Comparison of ENCODE assay signal across 8 cellular contexts in genomic region chr13:41457589-41458186, GRCh38. TPM values are rescaled to one million over a fixed set of nuclear protein-coding genes. Genes with fewer than 3 reads are reported as not detected.
DNase-seq lines count a peak whose midpoint lies in the region; ATAC-seq and TF ChIP-seq lines count a peak whose summit lies in the region.

No MANE protein-coding gene starts in this region.

- peaks cover 40% of the 10 kb centered on the region for H3K79me2 ChIP-seq in SU-DHL-6 (ENCODE audit: insufficient read depth, low read length)

- peak overlapping the region; percentile 75 for H3K4me3 ChIP-seq in GM12875 (ENCODE audit: low read depth, low read length)
- peak overlapping the region; percentile 85 for H3K4me3 ChIP-seq in SU-DHL-6 (ENCODE audit: insufficient read depth, low read length, poor library complexity, severe bottlenecking)
- H3K4me3 ChIP-seq in thoracic aorta = peak overlapping the region; percentile 92

- peaks cover 10% of the 10 kb centered on the region for H3K27me3 Mint-ChIP-seq in memory B cell

- peak overlapping the region; percentile 98 for H3K4me2 ChIP-seq in SU-DHL-6 (ENCODE audit: low read depth, low read length, poor library complexity, severe bottlenecking)

- H3K9me3 ChIP-seq in SU-DHL-6 (ENCODE audit: insufficient read depth, low read length) = no peaks in the 10 kb centered on the region
- no peaks in the 10 kb centered on the region for H3K9me3 ChIP-seq in thoracic aorta

- DNase-seq in central memory CD4-positive, alpha-beta T cell = peak; percentile 41
- DNase-seq in memory B cell (ENCODE audit: low spot score in 2 of 2) (peak; percentile 32 to 56), thoracic aorta (ENCODE audit: low spot score) (no peak), KBM-7 (no peak), COR-L47 (lab: John Stamatoyannopoulos, UW) (no peak)

- H3K27ac Mint-ChIP-seq in memory B cell = peak overlapping the region; percentile 94

- peak overlapping the region; percentile 88 for H3K9ac ChIP-seq in SU-DHL-6 (ENCODE audit: low read length)

- H3K4me1 Mint-ChIP-seq in memory B cell = peaks cover 22% of the 10 kb centered on the region

- no peak for TF ChIP-seq CTCF in GM12875 (IDR thresholded peaks at IDR 0.05; ENCODE audit: borderline replicate concordance, insufficient read depth, low read depth, low read length)
- no peak for TF ChIP-seq CTCF in SU-DHL-6 (IDR thresholded peaks at IDR 0.05; ENCODE audit: insufficient read depth, low read length, poor library complexity, severe bottlenecking)
- TF ChIP-seq CTCF in thoracic aorta (IDR thresholded peaks at IDR 0.05) = no peak

- no peaks in the 10 kb centered on the region for H3K9me3 Mint-ChIP-seq in memory B cell

- H3K27ac ChIP-seq in SU-DHL-6 (ENCODE audit: low read depth, low read length) = peak overlapping the region; percentile 88
- H3K27ac ChIP-seq in thoracic aorta = peak overlapping the region; percentile 53 to 67

- peaks cover 4% of the 10 kb centered on the region for H3K36me3 ChIP-seq in SU-DHL-6 (ENCODE audit: low read length)
- H3K36me3 ChIP-seq in thoracic aorta = no peaks in the 10 kb centered on the region

- H3K27me3 ChIP-seq in SU-DHL-6 (ENCODE audit: low read length) (no peaks in the 10 kb centered on the region), thoracic aorta (replicated peaks; ENCODE audit: insufficient read depth) (no peaks in the 10 kb centered on the region)

- H3K4me1 ChIP-seq in thoracic aorta (ENCODE audit: control insufficient read depth in 1 of 2, low read depth in 2 of 2) = peaks cover 11 to 27% of the 10 kb centered on the region in 2 donors

- H2AFZ ChIP-seq in SU-DHL-6 (ENCODE audit: low read depth, low read length, severe bottlenecking) = peak overlapping the region; percentile 69

- H3F3A ChIP-seq in SU-DHL-6 (ENCODE audit: insufficient read depth) = peaks cover 48% of the 10 kb centered on the region

- in situ Hi-C loops in KBM-7 (cut with MboI; ENCODE audit: low pct_unique_long_range_greater_than_20kb, low sequenced_read_pairs) = no loop called here

- H3K4me3 Mint-ChIP-seq in memory B cell = peak overlapping the region; percentile 82

- peak; percentile 18 for ATAC-seq in HG02623 (IDR thresholded peaks at IDR 0.05; ENCODE audit: unreplicated experiment)
- ATAC-seq in memory B cell (ENCODE audit: low read depth) = no peak
- no peak for ATAC-seq in thoracic aorta (ENCODE audit: insufficient number of reproducible peaks, low FRiP score, low read depth)

- H3K36me3 Mint-ChIP-seq in memory B cell = no peaks in the 10 kb centered on the region

- no peaks in the 10 kb centered on the region for H3K9me2 ChIP-seq in SU-DHL-6 (replicated peaks; ENCODE audit: insufficient read depth, low read length)

- no peaks in the 10 kb centered on the region for H4K20me1 ChIP-seq in SU-DHL-6 (ENCODE audit: low read depth, low read length)

RNA-seq across cellular contexts. Expression of gene RGCC, which starts 0.3 kb away (rescaled TPM):
- 100 to 1,000 TPM in 1 of 2 donors, 10 to 100 TPM in 1; 93.3 to 134 TPM for total RNA-seq in thoracic aorta

Comparison
In these comparisons a context has a peak if more than half of its experiments do, and no peak if none do; other contexts are left out.
1. DNase-seq: peak in central memory CD4-positive, alpha-beta T cell (single experiment) and memory B cell (2 of 2); none in thoracic aorta (single experiment), KBM-7 (single experiment) and COR-L47 (single experiment).
2. Peak in every context shown above with its lines, with median percentiles within 50 percentile points of each other: H3K4me3 ChIP-seq.